20 cellular contexts compared by ENCODE assay signal in the genomic region with DNA sequence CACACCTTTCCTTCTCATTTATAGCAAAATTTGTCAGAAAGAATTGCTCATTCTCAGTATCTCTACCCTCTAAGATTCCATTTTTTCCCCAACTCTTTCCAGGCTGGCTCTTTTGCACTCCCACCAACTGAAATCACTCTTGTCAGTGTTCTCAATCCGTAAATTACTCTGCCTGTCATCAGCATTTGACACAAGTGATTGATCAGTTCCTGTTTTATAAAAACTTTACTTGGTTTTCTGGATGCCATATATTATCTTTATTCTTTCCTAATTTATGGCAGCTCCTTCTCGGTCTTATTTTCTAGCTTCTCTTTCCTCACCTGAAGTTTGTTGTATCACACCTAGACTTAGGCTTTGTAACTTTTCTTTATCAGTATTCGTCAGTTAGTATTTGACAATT.
"Had no signal": no experiment of that assay in that cellular context is flagged by ENCODE, and none has a peak within 500 bp of the region (broad histone marks: within the 10 kb centered on the region; RNA-seq: fewer than 3 reads in every experiment).

No MANE protein-coding gene starts in this region.

- H3K4me1 ChIP-seq: SJSA1 had no signal

- H3K4me3 Mint-ChIP-seq: activated CD4-positive, alpha-beta memory T cell treated with anti-CD3 and anti-CD28 coated beads for 36 hours; activated CD4-positive, alpha-beta T cell treated with anti-CD3 and anti-CD28 coated beads, Interleukin-2, amount 10 ng/mL, durations not matched to agents 7 days and 5 days; activated T-cell treated with anti-CD3 and anti-CD28 coated beads, Interleukin-2, amount 50 U/mL, for 72 hours; T-helper 1 cell treated with Interleukin-12 subunit alpha and Interleukin-12 subunit beta and Interleukin-4 antibody, amounts not matched to agents 30 μg/mL and 1 μg/mL, for 36 hours had no signal

- H3K27ac ChIP-seq: SJSA1 had no signal

- H3K9me3 ChIP-seq: SJSA1 had no signal

- H3K27me3 ChIP-seq: SJSA1 had no signal

- DNase-seq: activated CD4-positive, alpha-beta memory T cell treated with anti-CD3 and anti-CD28 coated beads for 36 hours; activated CD4-positive, alpha-beta T cell treated with anti-CD3 and anti-CD28 coated beads, Interleukin-2, amount 10 ng/mL, durations not matched to agents 7 days and 5 days; activated CD4-positive, CD25-positive, alpha-beta regulatory T cell; activated CD8-positive, alpha-beta memory T cell treated with anti-CD3 and anti-CD28 coated beads for 24 hours; activated T-cell treated with anti-CD3 and anti-CD28 coated beads, Interleukin-2, amount 50 U/mL, for 72 hours; anterior cingulate cortex; caudate nucleus; Karpas-422; MM.1S; NCI-H1105; NCI-H1436; NCI-H1694 treated with DMSO at 0.1 percent for 48 hours; NCI-H2029 treated with DMSO at 0.1 percent for 48 hours; NCI-H510A treated with DMSO at 0.1 percent for 48 hours; NCI-H69; SHP77; T-helper 9 cell had no signal

- ATAC-seq: activated naive CD4-positive, alpha-beta T cell treated with anti-CD3 and anti-CD28 coated beads, Interleukin-2, amount 50 U/mL, for 72 hours; activated T-cell treated with anti-CD3 and anti-CD28 coated beads, Interleukin-2, amount 50 U/mL, for 72 hours had no signal

- H3K27ac Mint-ChIP-seq: activated CD4-positive, alpha-beta memory T cell treated with anti-CD3 and anti-CD28 coated beads for 36 hours; activated CD4-positive, alpha-beta T cell treated with anti-CD3 and anti-CD28 coated beads, Interleukin-2, amount 10 ng/mL, durations not matched to agents 7 days and 5 days; activated T-cell treated with anti-CD3 and anti-CD28 coated beads, Interleukin-2, amount 50 U/mL, for 72 hours; T-helper 1 cell treated with Interleukin-12 subunit alpha and Interleukin-12 subunit beta and Interleukin-4 antibody, amounts not matched to agents 30 μg/mL and 1 μg/mL, for 36 hours had no signal

- H3K9me3 Mint-ChIP-seq: activated CD4-positive, alpha-beta memory T cell treated with anti-CD3 and anti-CD28 coated beads for 36 hours; activated CD4-positive, alpha-beta T cell treated with anti-CD3 and anti-CD28 coated beads, Interleukin-2, amount 10 ng/mL, durations not matched to agents 7 days and 5 days; activated naive CD4-positive, alpha-beta T cell treated with anti-CD3 and anti-CD28 coated beads, Interleukin-2, amount 50 U/mL, for 72 hours; activated T-cell treated with anti-CD3 and anti-CD28 coated beads, Interleukin-2, amount 50 U/mL, for 72 hours; T-helper 1 cell treated with Interleukin-12 subunit alpha and Interleukin-12 subunit beta and Interleukin-4 antibody, amounts not matched to agents 30 μg/mL and 1 μg/mL, for 36 hours had no signal

- H3K4me3 ChIP-seq: SJSA1 had no signal

- H3K27me3 Mint-ChIP-seq: activated CD4-positive, alpha-beta memory T cell treated with anti-CD3 and anti-CD28 coated beads for 36 hours; activated CD4-positive, alpha-beta T cell treated with anti-CD3 and anti-CD28 coated beads, Interleukin-2, amount 10 ng/mL, durations not matched to agents 7 days and 5 days had no signal

- H3K36me3 ChIP-seq: SJSA1 had no signal
